Comparison of ENCODE assay signal across 2 cellular contexts in genomic region chr19:6754136-6754535, GRCh38.
TF ChIP-seq lines count a peak whose summit lies in the region.

No MANE protein-coding gene starts in this region.

TF ChIP-seq in A549, 52 proteins besides CTCF, POLR2A, EP300 and RAD21:
- no peak for TF ChIP-seq RNF2 (IDR thresholded peaks at IDR 0.05; ENCODE audit: borderline replicate concordance, low read depth)
- TF ChIP-seq KDM5A (IDR thresholded peaks at IDR 0.05) = no peak
- no peak for TF ChIP-seq BCL3 (IDR thresholded peaks at IDR 0.05)

TF ChIP-seq in GM12878, 131 proteins besides CTCF, POLR2A, EP300 and RAD21:
- TF ChIP-seq ELK1 (IDR thresholded peaks at IDR 0.05; ENCODE audit: low read depth, low read length) (no peak), RBBP5 (conservative IDR thresholded peaks at IDR 0.05) (no peak), SREBF2 (IDR thresholded peaks at IDR 0.05; ENCODE audit: low read length) (no peak), IRF3 (IDR thresholded peaks at IDR 0.05) (no peak), WRNIP1 (IDR thresholded peaks at IDR 0.05; ENCODE audit: borderline replicate concordance, low read depth, low read length) (no peak), HDAC2 (IDR thresholded peaks at IDR 0.05) (no peak), IRF5 (IDR thresholded peaks at IDR 0.05; ENCODE audit: borderline replicate concordance) (no peak), BCL11A (IDR thresholded peaks at IDR 0.05; ENCODE audit: low read depth, low read length) (no peak), MYB (IDR thresholded peaks at IDR 0.05; ENCODE audit: borderline replicate concordance, low read depth, low read length) (no peak), CHD2 (IDR thresholded peaks at IDR 0.05; ENCODE audit: borderline replicate concordance, low read depth, low read length) (no peak), TAF1 (IDR thresholded peaks at IDR 0.05; ENCODE audit: borderline replicate concordance, low read depth, low read length) (no peak), ZNF24 (IDR thresholded peaks at IDR 0.05) (no peak), NRF1 (conservative IDR thresholded peaks at IDR 0.05; ENCODE audit: low read depth, low read length) (no peak), MEF2B (IDR thresholded peaks at IDR 0.05; ENCODE audit: partially characterized antibody, poor library complexity, severe bottlenecking) (no peak), JUND (IDR thresholded peaks at IDR 0.05; ENCODE audit: low read depth, low read length) (no peak), E2F8 (IDR thresholded peaks at IDR 0.05; ENCODE audit: low read depth, partially characterized antibody) (no peak)
TF ChIP-seq in GM12878: peak in this region for 0.
